Comparison of ENCODE assay signal across 25 cellular contexts in the genomic region with DNA sequence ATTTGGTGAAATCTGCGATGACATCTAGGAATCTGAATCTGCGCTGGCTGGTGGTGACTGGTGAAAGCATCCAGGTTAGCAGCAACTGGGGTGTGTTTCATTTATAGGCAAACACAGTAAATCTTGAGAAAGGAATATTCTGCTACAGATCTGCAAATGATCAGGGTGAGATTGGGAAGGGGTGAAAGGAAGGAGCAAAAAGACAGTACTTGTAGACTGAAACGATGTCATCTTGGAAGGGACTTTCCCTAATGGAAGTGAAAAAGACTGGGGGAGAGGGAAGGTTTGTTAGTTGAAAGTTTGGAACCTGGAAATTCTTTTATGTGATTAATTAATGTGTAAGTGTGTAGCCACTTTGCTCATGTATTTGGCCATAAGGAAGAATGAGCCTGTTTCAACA.
A peak's percentile ranks its signal among the peaks of the same experiment; 100 is the strongest.
DNase-seq lines count a peak whose midpoint lies in the region; ATAC-seq, FAIRE-seq and TF ChIP-seq lines count a peak whose summit lies in the region.
"Had no signal": no experiment of that assay in that cellular context is flagged by ENCODE, and none has a peak within 500 bp of the region (broad histone marks: within the 10 kb centered on the region; RNA-seq: fewer than 3 reads in every experiment).

No MANE protein-coding gene starts in this region.

- H3K27ac ChIP-seq in HEK293 (ENCODE audit: extremely low read depth, low read depth, low read length) (no peak overlapping the region), IMR-90 (ENCODE audit: insufficient read depth, low read length) (no peak overlapping the region)
- H3K27ac ChIP-seq: 22Rv1; A549; BLaER1 treated with 17β-estradiol and CSF1 and Interleukin-3, amounts not matched to agents 10 nM and 100 nM; C4-2B had no signal

- FAIRE-seq in D721Med (lab: Jason Lieb, UNC), result peak; percentile 41
- FAIRE-seq: A549, GM12878, GM12892, GM18507 had no signal

- H2AFZ ChIP-seq in IMR-90 (replicated peaks; ENCODE audit: low read length, poor library complexity), result no peak overlapping the region

- H2BK120ac ChIP-seq in IMR-90 (ENCODE audit: low read depth, low read length), result peak overlapping the region; percentile 54

- no peak overlapping the region for H3K56ac ChIP-seq in IMR-90 (ENCODE audit: extremely low read depth, insufficient read depth, low read length)

- peak overlapping the region; percentile 28; the same call in 1 of the 3 replicates for H2BK15ac ChIP-seq in IMR-90 (ENCODE audit: low read depth, low read length)

- DNase-seq in D721Med (ENCODE audit: insufficient read length, low spot score), result no peak
- DNase-seq in IMR-90, result no peak
- no peak for DNase-seq in NCI-H1694 treated with DMSO at 0.1 percent for 48 hours (lab: John Stamatoyannopoulos, UW)
- DNase-seq: AML-193; Caco-2; Calu3; CD4-positive, alpha-beta T cell; CD8-positive, alpha-beta T cell; DMS 273 treated with DMSO at 0.1 percent for 48 hours; DMS153; DMS53; DMS79; DND-41; EL; GDM1 had no signal

- no peaks in the 10 kb centered on the region for H3K36me3 ChIP-seq in HEK293 (ENCODE audit: control insufficient read depth in 2 of 2, insufficient read depth in 1 of 2, low read length in 2 of 2)
- H3K36me3 ChIP-seq in IMR-90 (ENCODE audit: control insufficient read depth, insufficient read depth, low read length), result no peaks in the 10 kb centered on the region; the same call in 1 of the 2 replicates
- H3K36me3 ChIP-seq: BLaER1 treated with 17β-estradiol and CSF1 and Interleukin-3, amounts not matched to agents 10 nM and 100 nM had no signal

- no peak for TF ChIP-seq RAD21 in IMR-90 (IDR thresholded peaks at IDR 0.05; ENCODE audit: low read length)

- peaks cover 33 to 55% of the 10 kb centered on the region in 2 experiments for H3K79me1 ChIP-seq in IMR-90 (ENCODE audit: low read depth in 1 of 2, low read length in 2 of 2)

- H4K5ac ChIP-seq in IMR-90 (ENCODE audit: low read depth, low read length), result no peak overlapping the region

- CTCF ChIA-PET in HEK293 (lab: Yijun Ruan, JAX), result interaction anchor here (1.0 to 1.3 kb wide), 3 partner anchors 8 to 49 kb away, joined by 3 to 5 read pairs (median 4); no protein-coding TSS in a partner anchor
- CTCF ChIA-PET in IMR-90 (lab: Yijun Ruan, JAX), result no interaction called here

- no peaks in the 10 kb centered on the region for H3K27me3 ChIP-seq in IMR-90 (ENCODE audit: control insufficient read depth, insufficient read depth, low read length)
- H3K27me3 ChIP-seq: BLaER1 treated with 17β-estradiol and CSF1 and Interleukin-3, amounts not matched to agents 10 nM and 100 nM had no signal

- peak overlapping the region; percentile 64; the same call in 1 of the 2 replicates for H3K4ac ChIP-seq in IMR-90 (ENCODE audit: low read depth, low read length)

- peaks cover 26% of the 10 kb centered on the region for H3K9me3 Mint-ChIP-seq in stimulated activated memory B cell treated with anti-CD40 and anti-IgM and Interleukin-4, amounts not matched to agents 10 μg/mL and 1 μg/mL and 100 μg/mL, for 72 hours

- 0 out of 2 replicates have a peak, but pooled peaks cover 3% of the 10 kb centered on the region for H3K9me1 ChIP-seq in IMR-90 (ENCODE audit: insufficient read depth, low read length)

- peaks cover 3% of the 10 kb centered on the region; the same call in 1 of the 2 replicates for H3K4me1 ChIP-seq in HEK293 (ENCODE audit: control insufficient read depth, insufficient read depth, low read length)
- H3K4me1 ChIP-seq in IMR-90 (ENCODE audit: control insufficient read depth, insufficient read depth, low read length), result peaks cover 3% of the 10 kb centered on the region; the same call in 1 of the 2 replicates
- H3K4me1 ChIP-seq: Caco-2 had no signal

- H3K4me1 Mint-ChIP-seq in stimulated activated memory B cell treated with anti-CD40 and anti-IgM and Interleukin-4, amounts not matched to agents 10 μg/mL and 1 μg/mL and 100 μg/mL, for 72 hours, result no peaks in the 10 kb centered on the region
- H3K4me1 Mint-ChIP-seq: B cell had no signal

- POLR2A ChIA-PET in HEK293 (lab: Yijun Ruan, JAX), result no interaction called here
- POLR2A ChIA-PET in IMR-90 (lab: Charles Lee; ENCODE audit: unreplicated experiment), result no interaction called here

- H3K4me3 ChIP-seq in HEK293 (ENCODE audit: low read depth, low read length) (no peak overlapping the region), IMR-90 (ENCODE audit: insufficient read depth, low read depth, low read length) (no peak overlapping the region)
- H3K4me3 ChIP-seq: A549; BLaER1 treated with 17β-estradiol and CSF1 and Interleukin-3, amounts not matched to agents 10 nM and 100 nM; GM12878 had no signal

- H2BK20ac ChIP-seq in IMR-90 (ENCODE audit: low read depth, low read length), result 0 out of 2 replicates have a peak overlapping the region, but pooled peaks have one; percentile 14

- ATAC-seq in IMR-90 (ENCODE audit: low read depth), result no peak
- no peak for ATAC-seq in stimulated activated memory B cell treated with anti-CD40 and anti-IgM and Interleukin-4, amounts not matched to agents 10 μg/mL and 1 μg/mL and 100 μg/mL, for 72 hours
- ATAC-seq: A549; CD8-positive, alpha-beta T cell; GM12878 had no signal

- no peak overlapping the region for H3K18ac ChIP-seq in IMR-90 (ENCODE audit: low read depth, low read length)

- H4K91ac ChIP-seq in IMR-90 (ENCODE audit: insufficient read depth, low read depth, low read length), result no peak overlapping the region

- H2BK5ac ChIP-seq in IMR-90 (ENCODE audit: low read depth, low read length, poor library complexity, severe bottlenecking), result no peak overlapping the region

- no peak overlapping the region for H2AK9ac ChIP-seq in IMR-90 (replicated peaks; ENCODE audit: low read depth, low read length, poor library complexity)

- H3K4me3 Mint-ChIP-seq in stimulated activated memory B cell treated with anti-CD40 and anti-IgM and Interleukin-4, amounts not matched to agents 10 μg/mL and 1 μg/mL and 100 μg/mL, for 72 hours, result no peak overlapping the region
- H3K4me3 Mint-ChIP-seq: B cell; CD4-positive, alpha-beta T cell; CD8-positive, alpha-beta T cell had no signal

- no peak overlapping the region for H3K27ac Mint-ChIP-seq in stimulated activated memory B cell treated with anti-CD40 and anti-IgM and Interleukin-4, amounts not matched to agents 10 μg/mL and 1 μg/mL and 100 μg/mL, for 72 hours
- H3K27ac Mint-ChIP-seq: B cell; CD4-positive, alpha-beta T cell; CD8-positive, alpha-beta T cell had no signal

- in situ Hi-C loops in IMR-90 (cut with MboI; ENCODE audit: low sequenced_read_pairs), result no loop called here

- no peak overlapping the region for H3K4me2 ChIP-seq in IMR-90 (ENCODE audit: low read depth, low read length)
- H3K4me2 ChIP-seq: A549; BLaER1 treated with 17β-estradiol and CSF1 and Interleukin-3, amounts not matched to agents 10 nM and 100 nM had no signal

- no peaks in the 10 kb centered on the region for H3K36me3 Mint-ChIP-seq in stimulated activated memory B cell treated with anti-CD40 and anti-IgM and Interleukin-4, amounts not matched to agents 10 μg/mL and 1 μg/mL and 100 μg/mL, for 72 hours
- H3K36me3 Mint-ChIP-seq: CD8-positive, alpha-beta T cell had no signal

- peak overlapping the region; percentile 49; the same call in 1 of the 2 replicates for H3K14ac ChIP-seq in IMR-90 (replicated peaks; ENCODE audit: low read depth, low read length)

- H3K27me3 Mint-ChIP-seq in stimulated activated memory B cell treated with anti-CD40 and anti-IgM and Interleukin-4, amounts not matched to agents 10 μg/mL and 1 μg/mL and 100 μg/mL, for 72 hours, result no peaks in the 10 kb centered on the region
- H3K27me3 Mint-ChIP-seq: B cell; CD4-positive, alpha-beta T cell had no signal

- no peak overlapping the region for H3K23ac ChIP-seq in IMR-90 (ENCODE audit: low read depth, low read length)

- WGBS in IMR-90 (ENCODE audit: extremely low coverage in 2 of 2, insufficient read length in 1 of 2), 2 experiments, result 100% methylated on average over 3 of the region's 3 CpGs; no CpG with 5 or more reads in 1 of the 2 experiments

- dilution Hi-C loops in IMR-90 (cut with HindIII; ENCODE audit: low sequenced_read_pairs, unreplicated experiment), result no loop called here

- intact Hi-C loops in IMR-90 (cut with micrococcal nuclease), result no loop called here

- TF ChIP-seq CTCF in D721Med (IDR thresholded peaks at IDR 0.05; ENCODE audit: insufficient read depth, missing control alignments) (no peak), HEK293 (tag by site-specific recombination; IDR thresholded peaks at IDR 0.05) (no peak), IMR-90 (conservative IDR thresholded peaks at IDR 0.05; ENCODE audit: low read depth, low read length) (no peak)

- BruUV-seq in IMR-90 (replicated peaks; lab: Mats Ljungman, UMichigan), result no TSS peak

- H2AK5ac ChIP-seq in IMR-90 (ENCODE audit: low read depth, low read length), result 0 out of 2 replicates have a peak overlapping the region, but pooled peaks have one; percentile 10

- TF ChIP-seq POLR2A in IMR-90 (IDR thresholded peaks at IDR 0.05; ENCODE audit: low read depth, low read length), result no peak

- H3K9me3 ChIP-seq in HEK293 (ENCODE audit: control insufficient read depth, insufficient read depth, low read depth, low read length) (no peaks in the 10 kb centered on the region), IMR-90 (ENCODE audit: control insufficient read depth, insufficient read depth, low read length) (no peaks in the 10 kb centered on the region; the same call in 1 of the 2 replicates)
- H3K9me3 ChIP-seq: A549, Caco-2 had no signal

- H4K20me1 ChIP-seq in IMR-90 (ENCODE audit: insufficient read depth, low read length), result no peaks in the 10 kb centered on the region
- H4K20me1 ChIP-seq: BLaER1 treated with 17β-estradiol and CSF1 and Interleukin-3, amounts not matched to agents 10 nM and 100 nM had no signal

- peak overlapping the region in 1 of 2 experiments; percentile 67; a peak in 1 of 4 replicates for H4K8ac ChIP-seq in IMR-90 (ENCODE audit: low read depth in 2 of 2, low read length in 2 of 2)

- H3K9ac ChIP-seq in IMR-90 (ENCODE audit: low read depth, low read length), result no peak overlapping the region
- H3K9ac ChIP-seq: BLaER1 treated with 17β-estradiol and CSF1 and Interleukin-3, amounts not matched to agents 10 nM and 100 nM had no signal

TF ChIP-seq in HEK293, 187 proteins besides CTCF, POLR2A, EP300 and RAD21 (continues in another document):
- TF ChIP-seq PRDM1 (tag by site-specific recombination; IDR thresholded peaks at IDR 0.05) (peak; percentile 92), OSR2 (tag by site-specific recombination; IDR thresholded peaks at IDR 0.05) (no peak)

TF ChIP-seq in IMR-90, 13 proteins besides CTCF, POLR2A, EP300 and RAD21 (continues in another document):
- TF ChIP-seq FOS (IDR thresholded peaks at IDR 0.05; ENCODE audit: low read depth, low read length), result no peak
- no peak for TF ChIP-seq SMC3 (IDR thresholded peaks at IDR 0.05; ENCODE audit: low read depth, low read length)
- TF ChIP-seq, protein P1, sequence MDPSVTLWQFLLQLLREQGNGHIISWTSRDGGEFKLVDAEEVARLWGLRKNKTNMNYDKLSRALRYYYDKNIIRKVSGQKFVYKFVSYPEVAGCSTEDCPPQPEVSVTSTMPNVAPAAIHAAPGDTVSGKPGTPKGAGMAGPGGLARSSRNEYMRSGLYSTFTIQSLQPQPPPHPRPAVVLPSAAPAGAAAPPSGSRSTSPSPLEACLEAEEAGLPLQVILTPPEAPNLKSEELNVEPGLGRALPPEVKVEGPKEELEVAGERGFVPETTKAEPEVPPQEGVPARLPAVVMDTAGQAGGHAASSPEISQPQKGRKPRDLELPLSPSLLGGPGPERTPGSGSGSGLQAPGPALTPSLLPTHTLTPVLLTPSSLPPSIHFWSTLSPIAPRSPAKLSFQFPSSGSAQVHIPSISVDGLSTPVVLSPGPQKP (IDR thresholded peaks at IDR 0.05; ENCODE audit: borderline replicate concordance, low read depth, low read length), result no peak
